1 cellular context compared by ENCODE assay signal in genomic region chrX:140917354-140918115, GRCh38.
TF ChIP-seq lines count a peak whose summit lies in the region.

No MANE protein-coding gene starts in this region.

TF ChIP-seq in WTC11, 78 proteins besides CTCF, POLR2A, EP300 and RAD21 (continued from another document):
- TF ChIP-seq STAT6 (CRISPR knock-in tag; conservative IDR thresholded peaks at IDR 0.05; ENCODE audit: low read depth) (no peak), NR3C1 (CRISPR knock-in tag; conservative IDR thresholded peaks at IDR 0.05; ENCODE audit: low read depth) (no peak), SOX15 (CRISPR knock-in tag; IDR thresholded peaks at IDR 0.05) (no peak), FOXK1 (CRISPR knock-in tag; IDR thresholded peaks at IDR 0.05) (no peak), ZBTB21 (CRISPR knock-in tag; IDR thresholded peaks at IDR 0.05; ENCODE audit: borderline replicate concordance) (no peak), GTF2I (CRISPR knock-in tag; conservative IDR thresholded peaks at IDR 0.05) (no peak), CBFB (CRISPR knock-in tag; IDR thresholded peaks at IDR 0.05; ENCODE audit: low read depth) (no peak), ATF3 (CRISPR knock-in tag; conservative IDR thresholded peaks at IDR 0.05) (no peak), ARID4B (CRISPR knock-in tag; IDR thresholded peaks at IDR 0.05; ENCODE audit: borderline replicate concordance) (no peak), RELA (CRISPR knock-in tag; IDR thresholded peaks at IDR 0.05; ENCODE audit: borderline replicate concordance) (no peak), HMGA2 (CRISPR knock-in tag; IDR thresholded peaks at IDR 0.05) (no peak)
